ENCODE assay signal across 18 cellular contexts in genomic region chr2:159882069-159882468, GRCh38. TPM values are rescaled to one million over a fixed set of nuclear protein-coding genes. Genes with fewer than 3 reads are reported as not detected.
"Had no signal": no experiment of that assay in that cellular context is flagged by ENCODE, and none has a peak within 500 bp of the region (broad histone marks: within the 10 kb centered on the region; RNA-seq: fewer than 3 reads in every experiment).

No MANE protein-coding gene starts in this region.

- H3K4me3 Mint-ChIP-seq: activated naive CD8-positive, alpha-beta T cell treated with anti-CD3 and anti-CD28 coated beads, Interleukin-2, amount 10 ng/mL, durations not matched to agents 7 days and 5 days; naive thymus-derived CD8-positive, alpha-beta T cell had no signal

- H3K27me3 Mint-ChIP-seq: activated naive CD8-positive, alpha-beta T cell treated with anti-CD3 and anti-CD28 coated beads, Interleukin-2, amount 10 ng/mL, durations not matched to agents 7 days and 5 days; naive thymus-derived CD8-positive, alpha-beta T cell had no signal

- H3K4me1 ChIP-seq: colonic mucosa, esophagus squamous epithelium, heart left ventricle, spleen, transverse colon had no signal

- ATAC-seq: heart left ventricle; naive thymus-derived CD8-positive, alpha-beta T cell; right cardiac atrium had no signal

- H3K4me3 ChIP-seq: cardiac muscle cell, colonic mucosa, esophagus squamous epithelium, heart left ventricle, spleen, transverse colon had no signal

- H3K9me3 ChIP-seq: colonic mucosa, esophagus squamous epithelium, heart left ventricle, spleen, transverse colon had no signal

- H3K27ac Mint-ChIP-seq: activated naive CD8-positive, alpha-beta T cell treated with anti-CD3 and anti-CD28 coated beads, Interleukin-2, amount 10 ng/mL, durations not matched to agents 7 days and 5 days; naive thymus-derived CD8-positive, alpha-beta T cell had no signal

- DNase-seq: activated CD4-positive, alpha-beta T cell treated with anti-CD3 and anti-CD28 coated beads, Interleukin-2, amount 50 U/mL, for 4 hours; activated naive CD8-positive, alpha-beta T cell treated with anti-CD3 and anti-CD28 coated beads, Interleukin-2, amount 10 ng/mL, durations not matched to agents 7 days and 5 days; activated T-cell treated with anti-CD3 and anti-CD28 coated beads, Interleukin-2, amount 50 U/mL, for 48 hours; anterior cingulate cortex; colonic mucosa; esophagus squamous epithelium; foreskin melanocyte; heart left ventricle; naive thymus-derived CD8-positive, alpha-beta T cell; posterior cingulate gyrus; right cardiac atrium; spleen; stimulated activated CD4-positive, alpha-beta T cell treated with anti-CD3 and anti-CD28 coated beads, Interleukin-1b, Interleukin-23, amount 100 ng/mL, for 48 hours; stimulated activated naive CD4-positive, alpha-beta T cell; substantia nigra; transverse colon had no signal

- H3K36me3 ChIP-seq: cardiac muscle cell, transverse colon had no signal

- H3K27ac ChIP-seq: cardiac muscle cell, colonic mucosa, esophagus squamous epithelium, heart left ventricle, spleen, transverse colon had no signal

- H3K27me3 ChIP-seq: cardiac muscle cell, colonic mucosa, esophagus squamous epithelium, heart left ventricle, spleen, transverse colon had no signal

- FAIRE-seq: islet of Langerhans had no signal

- H3K9me3 Mint-ChIP-seq: activated naive CD8-positive, alpha-beta T cell treated with anti-CD3 and anti-CD28 coated beads, Interleukin-2, amount 10 ng/mL, durations not matched to agents 7 days and 5 days; naive thymus-derived CD8-positive, alpha-beta T cell had no signal

RNA-seq across cellular contexts. Expression of gene LY75, which starts 22.5 kb away (rescaled TPM):
- polyA plus RNA-seq: cardiac muscle cell had no signal
